In genomic region chr3:13411186-13411860, GRCh38 we compare ENCODE assay signal across 20 cellular contexts. TPM values are rescaled to one million over a fixed set of nuclear protein-coding genes. Genes with fewer than 3 reads are reported as not detected.
DNase-seq lines count a peak whose midpoint lies in the region; ATAC-seq and TF ChIP-seq lines count a peak whose summit lies in the region.
"Had no signal": no experiment of that assay in that cellular context is flagged by ENCODE, and none has a peak within 500 bp of the region (broad histone marks: within the 10 kb centered on the region; RNA-seq: fewer than 3 reads in every experiment).

No MANE protein-coding gene starts in this region.

- peaks cover 63% of the 10 kb centered on the region for H3K4me1 Mint-ChIP-seq in activated T-cell treated with anti-CD3 and anti-CD28 coated beads, Interleukin-2, amount 50 U/mL, for 24 hours (ENCODE audit: low read depth)
- peaks cover 45% of the 10 kb centered on the region for H3K4me1 Mint-ChIP-seq in stimulated activated effector memory CD8-positive, alpha-beta T cell treated with anti-CD3 and anti-CD28 coated beads, Interleukin-12 subunit alpha, Interleukin-12 subunit beta, amount 100 ng/mL, for 72 hours

- no peaks in the 10 kb centered on the region for H3K36me3 ChIP-seq in upper lobe of right lung
- H3K36me3 ChIP-seq: breast epithelium, heart left ventricle, MG63, upper lobe of left lung had no signal

- intact Hi-C loops in head of caudate nucleus (cut with DNase I): loop anchor here (10.0 kb wide), 1 partner anchor 83 kb away; no protein-coding TSS in a partner anchor
- intact Hi-C loops in upper lobe of right lung (cut with DNase I): no loop called here

- H3K4me3 Mint-ChIP-seq in activated T-cell treated with anti-CD3 and anti-CD28 coated beads, Interleukin-2, amount 50 U/mL, for 24 hours: no peak overlapping the region
- no peak overlapping the region for H3K4me3 Mint-ChIP-seq in stimulated activated effector memory CD8-positive, alpha-beta T cell treated with anti-CD3 and anti-CD28 coated beads, Interleukin-12 subunit alpha, Interleukin-12 subunit beta, amount 100 ng/mL, for 72 hours
- H3K4me3 Mint-ChIP-seq: activated T-cell treated with anti-CD3 and anti-CD28 coated beads, Interleukin-2, amount 50 U/mL, for 4 hours; nephron progenitor cell had no signal

- no peak for DNase-seq in activated T-cell treated with anti-CD3 and anti-CD28 coated beads, Interleukin-2, amount 50 U/mL, for 24 hours
- DNase-seq in activated T-cell treated with anti-CD3 and anti-CD28 coated beads, Interleukin-2, amount 50 U/mL, for 1 hour: no peak
- DNase-seq in NCI-H69 (lab: John Stamatoyannopoulos, UW) (peak; percentile 1), head of caudate nucleus (peak in 29 of 42 donors; percentile 18 to 70 (median 43)), upper lobe of right lung (peak; percentile 36), G401 (ENCODE audit: low spot score) (no peak)
- DNase-seq in stimulated activated CD8-positive, alpha-beta memory T cell treated with anti-CD3 and anti-CD28 coated beads, Interleukin-4, amount 100 ng/mL, for 48 hours: no peak
- DNase-seq in stimulated activated effector memory CD8-positive, alpha-beta T cell treated with anti-CD3 and anti-CD28 coated beads, Interleukin-12 subunit alpha, Interleukin-12 subunit beta, amount 100 ng/mL, for 72 hours (ENCODE audit: low spot score in 2 of 2): no peak
- DNase-seq: activated T-cell treated with anti-CD3 and anti-CD28 coated beads, Interleukin-2, amount 50 U/mL, for 4 hours; COR-L47; effector CD4-positive, alpha-beta T cell; GF-D8; heart left ventricle; MG63; NCI-H187 treated with DMSO at 0.1 percent for 48 hours; NCI-H82; nephron progenitor cell; stimulated activated naive CD4-positive, alpha-beta T cell treated with Interleukin-2 at 50 U/mL for 16 hours; upper lobe of left lung had no signal

- ATAC-seq in upper lobe of right lung: no peak
- no peak for ATAC-seq in stimulated activated effector memory CD8-positive, alpha-beta T cell treated with anti-CD3 and anti-CD28 coated beads, Interleukin-12 subunit alpha, Interleukin-12 subunit beta, amount 100 ng/mL, for 72 hours
- ATAC-seq: activated T-cell treated with anti-CD3 and anti-CD28 coated beads, Interleukin-2, amount 50 U/mL, for 4 hours; heart left ventricle had no signal

- H3K27me3 ChIP-seq in upper lobe of right lung: no peaks in the 10 kb centered on the region
- H3K27me3 ChIP-seq: breast epithelium, heart left ventricle, MG63, upper lobe of left lung had no signal

- H3K9me3 ChIP-seq in upper lobe of right lung: peaks cover 9% of the 10 kb centered on the region
- H3K9me3 ChIP-seq: MG63 had no signal

- peak overlapping the region; percentile 64 for H3K27ac Mint-ChIP-seq in activated T-cell treated with anti-CD3 and anti-CD28 coated beads, Interleukin-2, amount 50 U/mL, for 24 hours
- no peak overlapping the region for H3K27ac Mint-ChIP-seq in stimulated activated effector memory CD8-positive, alpha-beta T cell treated with anti-CD3 and anti-CD28 coated beads, Interleukin-12 subunit alpha, Interleukin-12 subunit beta, amount 100 ng/mL, for 72 hours
- H3K27ac Mint-ChIP-seq: nephron progenitor cell had no signal

- no peak overlapping the region for H3K27ac ChIP-seq in upper lobe of right lung
- H3K27ac ChIP-seq: breast epithelium, heart left ventricle, upper lobe of left lung had no signal

- no peak for TF ChIP-seq CTCF in upper lobe of right lung (IDR thresholded peaks at IDR 0.05)

- no peaks in the 10 kb centered on the region for H3K27me3 Mint-ChIP-seq in activated T-cell treated with anti-CD3 and anti-CD28 coated beads, Interleukin-2, amount 50 U/mL, for 24 hours

- H3K9me3 Mint-ChIP-seq in activated T-cell treated with anti-CD3 and anti-CD28 coated beads, Interleukin-2, amount 50 U/mL, for 24 hours: peaks cover 3% of the 10 kb centered on the region
- H3K9me3 Mint-ChIP-seq in stimulated activated effector memory CD8-positive, alpha-beta T cell treated with anti-CD3 and anti-CD28 coated beads, Interleukin-12 subunit alpha, Interleukin-12 subunit beta, amount 100 ng/mL, for 72 hours: no peaks in the 10 kb centered on the region

- H3K36me3 Mint-ChIP-seq in activated T-cell treated with anti-CD3 and anti-CD28 coated beads, Interleukin-2, amount 50 U/mL, for 24 hours (ENCODE audit: low read depth): peaks cover 75% of the 10 kb centered on the region
- peaks cover 49% of the 10 kb centered on the region for H3K36me3 Mint-ChIP-seq in stimulated activated effector memory CD8-positive, alpha-beta T cell treated with anti-CD3 and anti-CD28 coated beads, Interleukin-12 subunit alpha, Interleukin-12 subunit beta, amount 100 ng/mL, for 72 hours

- no peak overlapping the region for H3K4me3 ChIP-seq in upper lobe of right lung
- H3K4me3 ChIP-seq: breast epithelium, heart left ventricle, MG63, upper lobe of left lung had no signal

- peaks cover 16% of the 10 kb centered on the region for H3K4me1 ChIP-seq in upper lobe of right lung
- H3K4me1 ChIP-seq: breast epithelium had no signal

- in situ Hi-C loops in G401 (cut with HindIII; ENCODE audit: low sequenced_read_pairs): no loop called here

RNA-seq across cellular contexts. Expression of gene NUP210, which starts 8.8 kb away (rescaled TPM):
- 19.8 TPM for total RNA-seq in upper lobe of right lung
- total RNA-seq in G401 (2014; rRNA removed; shearing (Covaris generic)): 33.0 and 45.0 TPM in 2 replicates

Comparison
In these comparisons a context has a peak if more than half of its experiments do, and no peak if none do; other contexts are left out.
1. DNase-seq: peak in NCI-H69 (single experiment), head of caudate nucleus (29 of 42) and upper lobe of right lung (single experiment); none in activated T-cell treated with anti-CD3 and anti-CD28 coated beads, Interleukin-2, amount 50 U/mL, for 24 hours (single experiment), activated T-cell treated with anti-CD3 and anti-CD28 coated beads, Interleukin-2, amount 50 U/mL, for 1 hour (single experiment), stimulated activated CD8-positive, alpha-beta memory T cell treated with anti-CD3 and anti-CD28 coated beads, Interleukin-4, amount 100 ng/mL, for 48 hours (single experiment), G401 (single experiment) and stimulated activated effector memory CD8-positive, alpha-beta T cell treated with anti-CD3 and anti-CD28 coated beads, Interleukin-12 subunit alpha, Interleukin-12 subunit beta, amount 100 ng/mL, for 72 hours (0 of 2).